ENCODE assay signal across 1 cellular context in genomic region chr5:78661691-78662090, GRCh38.
TF ChIP-seq lines count a peak whose summit lies in the region.

No MANE protein-coding gene starts in this region.

TF ChIP-seq in GM12878, 131 proteins besides CTCF, POLR2A, EP300 and RAD21 (continued from another document and continues in another):
- no peak for TF ChIP-seq CUX1 (IDR thresholded peaks at IDR 0.05; ENCODE audit: insufficient replicate concordance, low read depth, low read length)
- TF ChIP-seq BCLAF1 (IDR thresholded peaks at IDR 0.05): no peak
- TF ChIP-seq RUNX3 (IDR thresholded peaks at IDR 0.05; ENCODE audit: low read length): peak; percentile 37
- no peak for TF ChIP-seq BCL11A (IDR thresholded peaks at IDR 0.05; ENCODE audit: low read depth, low read length)
- TF ChIP-seq STAT1 (conservative IDR thresholded peaks at IDR 0.05): no peak
- TF ChIP-seq SKIL (IDR thresholded peaks at IDR 0.05; ENCODE audit: low read depth, poor library complexity, severe bottlenecking): no peak
- no peak for TF ChIP-seq HSF1 (IDR thresholded peaks at IDR 0.05; ENCODE audit: low read depth, low read length)
- TF ChIP-seq ZNF217 (IDR thresholded peaks at IDR 0.05): no peak
- no peak for TF ChIP-seq BACH1 (IDR thresholded peaks at IDR 0.05; ENCODE audit: borderline replicate concordance)
- TF ChIP-seq BMI1 (IDR thresholded peaks at IDR 0.05; ENCODE audit: borderline replicate concordance): no peak
- no peak for TF ChIP-seq SIN3A (IDR thresholded peaks at IDR 0.05; ENCODE audit: low read depth, low read length)
- TF ChIP-seq FOS (IDR thresholded peaks at IDR 0.05; ENCODE audit: borderline replicate concordance, extremely low read depth, insufficient read length): no peak
- TF ChIP-seq MAX (IDR thresholded peaks at IDR 0.05; ENCODE audit: low read depth, low read length): no peak
- no peak for TF ChIP-seq E2F4 (IDR thresholded peaks at IDR 0.05; ENCODE audit: low read depth, low read length)
- no peak for TF ChIP-seq ZSCAN29 (IDR thresholded peaks at IDR 0.05)
- no peak for TF ChIP-seq POLR2AphosphoS2 (IDR thresholded peaks at IDR 0.05; ENCODE audit: low read depth, low read length)
- TF ChIP-seq PRDM15 (CRISPR knock-in tag; IDR thresholded peaks at IDR 0.05): no peak
- no peak for TF ChIP-seq NR2C1 (IDR thresholded peaks at IDR 0.05)
- 0 out of 2 replicates have a peak, but pooled peaks have one; percentile 31 for TF ChIP-seq MXI1 (IDR thresholded peaks at IDR 0.05; ENCODE audit: low read depth, low read length)
- TF ChIP-seq SMAD5 (IDR thresholded peaks at IDR 0.05; ENCODE audit: low read depth): no peak
- no peak for TF ChIP-seq PAX5 (IDR thresholded peaks at IDR 0.05; ENCODE audit: borderline replicate concordance, low read depth, low read length)
- TF ChIP-seq CEBPB (IDR thresholded peaks at IDR 0.05; ENCODE audit: borderline replicate concordance in 1 of 2, low read depth in 2 of 2, low read length in 2 of 2): no peak
- no peak for TF ChIP-seq YBX1 (IDR thresholded peaks at IDR 0.05)
- TF ChIP-seq RELB (IDR thresholded peaks at IDR 0.05; ENCODE audit: low read depth): no peak
- TF ChIP-seq ATF2 (IDR thresholded peaks at IDR 0.05; ENCODE audit: low read length): peak; percentile 63
- TF ChIP-seq TARDBP (IDR thresholded peaks at IDR 0.05; ENCODE audit: borderline replicate concordance): no peak
- TF ChIP-seq USF2 (IDR thresholded peaks at IDR 0.05; ENCODE audit: borderline replicate concordance, low read depth, low read length): no peak
- TF ChIP-seq KLF5 (IDR thresholded peaks at IDR 0.05; ENCODE audit: partially characterized antibody): no peak
- no peak for TF ChIP-seq RBBP5 (conservative IDR thresholded peaks at IDR 0.05)
- 0 out of 2 replicates have a peak, but pooled peaks have one; percentile 22 for TF ChIP-seq TCF3 (IDR thresholded peaks at IDR 0.05; ENCODE audit: borderline replicate concordance, insufficient read depth, low read depth, low read length)
- TF ChIP-seq NRF1 (conservative IDR thresholded peaks at IDR 0.05; ENCODE audit: low read depth, low read length): no peak
- no peak for TF ChIP-seq DPF2 (IDR thresholded peaks at IDR 0.05)
- no peak for TF ChIP-seq STAT3 (IDR thresholded peaks at IDR 0.05; ENCODE audit: low read depth, low read length)
- no peak for TF ChIP-seq PML (IDR thresholded peaks at IDR 0.05; ENCODE audit: low read length)
